9 cellular contexts compared by ENCODE assay signal in the genomic region with DNA sequence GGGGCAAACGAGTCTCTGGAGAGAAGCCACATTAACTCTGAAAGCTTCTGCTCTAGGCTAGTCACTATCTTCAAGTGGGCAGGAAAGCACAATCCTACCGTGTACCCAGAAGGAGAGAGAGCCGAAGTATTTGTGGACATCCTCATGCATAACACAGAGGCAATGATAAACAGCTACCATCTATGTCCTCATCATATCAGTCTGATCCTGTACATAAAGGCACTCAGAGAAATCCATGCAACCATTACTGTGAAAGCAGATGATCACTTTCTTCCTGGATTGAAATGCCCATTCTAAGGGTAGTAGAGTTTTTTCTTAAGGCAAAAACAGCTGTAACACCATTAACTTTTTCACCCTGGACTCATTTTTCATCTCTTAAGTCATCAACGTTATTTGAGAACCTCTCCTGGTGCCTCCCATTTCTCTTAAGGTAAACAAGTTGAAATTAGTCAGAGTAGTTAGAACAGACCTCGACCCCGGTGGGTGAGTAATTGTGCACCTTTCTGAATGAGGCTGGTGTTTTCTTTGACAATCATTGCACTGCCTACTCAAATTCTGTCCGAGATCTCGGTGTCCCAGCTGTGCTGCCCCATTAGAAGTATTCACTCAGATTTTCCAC.
DNase-seq lines count a peak whose midpoint lies in the region; ATAC-seq and TF ChIP-seq lines count a peak whose summit lies in the region.
"Had no signal": no experiment of that assay in that cellular context is flagged by ENCODE, and none has a peak within 500 bp of the region (broad histone marks: within the 10 kb centered on the region; RNA-seq: fewer than 3 reads in every experiment).

No MANE protein-coding gene starts in this region.

- H3K27me3 Mint-ChIP-seq in osteocyte (ENCODE audit: unreplicated experiment): peaks cover 6% of the 10 kb centered on the region

- H3K36me3 Mint-ChIP-seq in osteocyte (ENCODE audit: unreplicated experiment): no peaks in the 10 kb centered on the region

- H3K4me3 Mint-ChIP-seq in osteocyte (ENCODE audit: unreplicated experiment): no peak overlapping the region

- TF ChIP-seq CTCF in fibroblast of villous mesenchyme (IDR thresholded peaks at IDR 0.05; ENCODE audit: insufficient read depth, low read depth, low read length) (no peak), osteocyte (IDR thresholded peaks at IDR 0.05) (no peak)

- ATAC-seq in GM21717 (IDR thresholded peaks at IDR 0.05; ENCODE audit: unreplicated experiment): peak; percentile 42
- ATAC-seq in HG03571 (IDR thresholded peaks at IDR 0.05; ENCODE audit: unreplicated experiment): no peak

- peaks cover 35% of the 10 kb centered on the region for H3K4me1 Mint-ChIP-seq in osteocyte (ENCODE audit: unreplicated experiment)

- no peak overlapping the region for H3K27ac Mint-ChIP-seq in osteocyte (ENCODE audit: unreplicated experiment)

- no peak overlapping the region for H3K4me3 ChIP-seq in fibroblast of villous mesenchyme (ENCODE audit: low read depth, low read length)

- H3K9me3 Mint-ChIP-seq in osteocyte (ENCODE audit: unreplicated experiment): no peaks in the 10 kb centered on the region

- DNase-seq in EL (peak; percentile 50), NCI-H226 (peak; percentile 55), fibroblast of villous mesenchyme (ENCODE audit: low read depth) (peak; percentile 75), GDM1 (lab: John Stamatoyannopoulos, UW) (no peak), NCI-H1694 (lab: John Stamatoyannopoulos, UW) (no peak), osteocyte (ENCODE audit: extremely low spot score, unreplicated experiment) (no peak)
- DNase-seq: NCI-H446 treated with DMSO at 0.1 percent for 48 hours had no signal

Comparison
In these comparisons a context has a peak if more than half of its experiments do, and no peak if none do; other contexts are left out.
1. DNase-seq: peak in EL (single experiment), NCI-H226 (single experiment) and fibroblast of villous mesenchyme (single experiment); none in GDM1 (single experiment), NCI-H1694 (single experiment) and osteocyte (single experiment).